Comparison of ENCODE assay signal across 1 cellular context in genomic region chr15:67520976-67521769, GRCh38.
A peak's percentile ranks its signal among the peaks of the same experiment; 100 is the strongest.
TF ChIP-seq lines count a peak whose summit lies in the region.

TSS of gene C15orf61 (plus strand) at chr15:67521131. CDS start at chr15:67521249, 118 bp downstream.

TF ChIP-seq in GM12878, 131 proteins besides CTCF, POLR2A, EP300 and RAD21 (continued from another document):
- TF ChIP-seq PKNOX1 (IDR thresholded peaks at IDR 0.05) (peak; percentile 56; the same call in 1 of the 2 replicates), HDAC6 (IDR thresholded peaks at IDR 0.05; ENCODE audit: unreplicated experiment) (no peak), BMI1 (IDR thresholded peaks at IDR 0.05; ENCODE audit: borderline replicate concordance) (no peak), BCLAF1 (IDR thresholded peaks at IDR 0.05) (no peak), SUZ12 (IDR thresholded peaks at IDR 0.05; ENCODE audit: unreplicated experiment) (no peak), ZNF592 (IDR thresholded peaks at IDR 0.05) (0 out of 2 replicates have a peak, but pooled peaks have one; percentile 41), SMAD5 (IDR thresholded peaks at IDR 0.05; ENCODE audit: low read depth) (peak; percentile 43; the same call in 1 of the 2 replicates), EED (IDR thresholded peaks at IDR 0.05; ENCODE audit: low read depth) (no peak; the same call in 1 of the 2 replicates), RFX5 (IDR thresholded peaks at IDR 0.05; ENCODE audit: low read depth, low read length) (peak; percentile 90), SMAD1 (IDR thresholded peaks at IDR 0.05; ENCODE audit: low read depth, partially characterized antibody) (peak; percentile 43), ZBED1 (IDR thresholded peaks at IDR 0.05; ENCODE audit: borderline replicate concordance) (no peak), HCFC1 (IDR thresholded peaks at IDR 0.05; ENCODE audit: low read length) (no peak), NFYA (IDR thresholded peaks at IDR 0.05; ENCODE audit: borderline replicate concordance, low read depth, low read length) (no peak), SIX5 (IDR thresholded peaks at IDR 0.05; ENCODE audit: low read depth, low read length, severe bottlenecking) (no peak), CEBPZ (IDR thresholded peaks at IDR 0.05; ENCODE audit: low read depth, low read length) (no peak), RUNX3 (IDR thresholded peaks at IDR 0.05; ENCODE audit: low read length) (peak; percentile 46; the same call in 1 of the 2 replicates)
TF ChIP-seq in GM12878: peak in this region for 51.
